In the genomic region with DNA sequence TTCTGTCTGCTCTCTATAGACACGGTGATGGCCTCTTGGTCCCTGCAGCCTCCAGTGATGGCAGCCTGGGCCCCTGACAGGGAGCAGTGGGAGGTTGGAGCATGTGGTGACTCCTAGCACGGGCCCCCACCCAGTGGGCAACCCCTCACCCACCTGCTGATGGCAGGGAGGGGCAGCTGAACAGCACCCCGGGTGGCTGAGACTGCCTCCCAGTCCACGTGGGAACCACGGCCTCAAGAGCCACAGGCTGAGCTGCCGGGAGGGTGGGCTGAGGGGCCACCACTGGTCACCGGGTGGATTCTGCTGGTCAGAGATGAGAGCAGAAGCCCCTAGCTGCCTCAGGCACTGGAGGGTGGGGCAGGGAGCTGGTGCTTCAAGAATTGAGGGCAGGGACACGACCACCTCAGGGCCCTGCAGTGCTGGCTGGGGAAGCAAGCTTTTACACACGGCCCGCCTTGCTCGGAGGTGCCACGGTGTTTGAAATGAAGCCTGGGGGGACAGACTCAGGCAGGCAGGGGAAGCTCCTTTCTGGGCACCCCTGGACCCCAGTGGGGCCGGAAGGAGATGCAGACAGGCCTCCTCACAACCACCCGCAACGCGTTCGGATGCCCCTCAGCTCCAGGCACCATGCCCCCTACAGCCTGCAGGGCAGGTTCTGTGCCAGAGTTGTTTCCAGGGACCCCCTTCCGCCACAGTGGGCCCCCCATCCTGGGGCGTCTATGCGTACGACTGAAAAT, we compare ENCODE assay signal across 14 cellular contexts. TPM values are rescaled to one million over a fixed set of nuclear protein-coding genes. Genes with fewer than 3 reads are reported as not detected.
DNase-seq lines count a peak whose midpoint lies in the region; ATAC-seq and TF ChIP-seq lines count a peak whose summit lies in the region.
"Had no signal": no experiment of that assay in that cellular context is flagged by ENCODE, and none has a peak within 500 bp of the region (broad histone marks: within the 10 kb centered on the region; RNA-seq: fewer than 3 reads in every experiment).

No MANE protein-coding gene starts in this region.

- H3K4me1 Mint-ChIP-seq in central memory CD8-positive, alpha-beta T cell = peaks cover 26% of the 10 kb centered on the region

- H3K4me3 ChIP-seq in GM12865 (ENCODE audit: low read depth, low read length) = no peak overlapping the region
- no peak overlapping the region for H3K4me3 ChIP-seq in osteoblast (ENCODE audit: insufficient read depth, low read length)
- H3K4me3 ChIP-seq: left lung, SJSA1 had no signal

- ATAC-seq in central memory CD8-positive, alpha-beta T cell (replicated peaks; ENCODE audit: extremely low read depth, poor library complexity, severe bottlenecking) = no peak
- no peak for ATAC-seq in GM18868 (IDR thresholded peaks at IDR 0.05; ENCODE audit: unreplicated experiment)
- ATAC-seq: left lung had no signal

- H3K9me3 ChIP-seq in osteoblast (ENCODE audit: low read depth, low read length) = no peaks in the 10 kb centered on the region
- H3K9me3 ChIP-seq: left lung, SJSA1 had no signal

- no peaks in the 10 kb centered on the region for H3K27me3 ChIP-seq in osteoblast (ENCODE audit: insufficient read depth, low read length)
- H3K27me3 ChIP-seq: left lung, SJSA1 had no signal

- H4K20me1 ChIP-seq in osteoblast (ENCODE audit: insufficient read depth, low read length) = peaks cover 26% of the 10 kb centered on the region

- no peaks in the 10 kb centered on the region for H3K27me3 Mint-ChIP-seq in central memory CD8-positive, alpha-beta T cell
- H3K27me3 Mint-ChIP-seq: naive thymus-derived CD8-positive, alpha-beta T cell had no signal

- H3K36me3 Mint-ChIP-seq in central memory CD8-positive, alpha-beta T cell (ENCODE audit: insufficient read depth) = peaks cover 38% of the 10 kb centered on the region

- no peak overlapping the region for H2AFZ ChIP-seq in osteoblast (ENCODE audit: low read length)

- H3K4me3 Mint-ChIP-seq in central memory CD8-positive, alpha-beta T cell = no peak overlapping the region

- H3K9me3 Mint-ChIP-seq in central memory CD8-positive, alpha-beta T cell = no peaks in the 10 kb centered on the region
- H3K9me3 Mint-ChIP-seq: naive thymus-derived CD8-positive, alpha-beta T cell had no signal

- peak; percentile 45 for DNase-seq in activated CD8-positive, alpha-beta memory T cell treated with anti-CD3 and anti-CD28 coated beads, Interleukin-2, amount 50 U/mL, for 48 hours
- DNase-seq in activated CD8-positive, alpha-beta memory T cell treated with anti-CD3 and anti-CD28 coated beads for 24 hours = no peak
- DNase-seq in GM12865 (ENCODE audit: low read depth) = peak; percentile 1
- DNase-seq in central memory CD8-positive, alpha-beta T cell (ENCODE audit: low spot score in 2 of 2) = peak; percentile 7 to 12
- peak; percentile 73 for DNase-seq in osteoblast (ENCODE audit: insufficient read length, low spot score, missing footprints)
- DNase-seq in SIG-M5 treated with dmso at 0.1 percent for 504 hours (lab: John Stamatoyannopoulos, UW; ENCODE audit: unreplicated experiment) = no peak
- no peak for DNase-seq in NCI-H524 treated with DMSO at 0.1 percent for 48 hours (lab: John Stamatoyannopoulos, UW)
- DNase-seq: ACHN; erythroblast; NK-92 treated with Interleukin-12 subunit alpha and Interleukin-12 subunit beta, amount 100 ng/mL, for 24 hours had no signal

- H3K4me1 ChIP-seq in osteoblast (ENCODE audit: insufficient read depth, low read length) = peaks cover 10% of the 10 kb centered on the region
- H3K4me1 ChIP-seq: SJSA1 had no signal

- H3K27ac ChIP-seq in osteoblast (ENCODE audit: low read depth, low read length) = no peak overlapping the region
- H3K27ac ChIP-seq: left lung, SJSA1 had no signal

- TF ChIP-seq CTCF in GM12865 (IDR thresholded peaks at IDR 0.05; ENCODE audit: insufficient read depth, low read depth, low read length, missing control alignments) = no peak
- no peak for TF ChIP-seq CTCF in osteoblast (IDR thresholded peaks at IDR 0.05; ENCODE audit: extremely low read depth, low read depth, low read length)

- H3K4me2 ChIP-seq in osteoblast (ENCODE audit: insufficient read depth, low read length) = no peak overlapping the region

- H3K79me2 ChIP-seq in osteoblast (ENCODE audit: insufficient read depth, low read length) = peaks cover 6% of the 10 kb centered on the region

- peak overlapping the region; percentile 51 for H3K27ac Mint-ChIP-seq in central memory CD8-positive, alpha-beta T cell (ENCODE audit: low read depth)

- peaks cover 18% of the 10 kb centered on the region for H3K36me3 ChIP-seq in osteoblast (ENCODE audit: insufficient read depth, low read length)
- H3K36me3 ChIP-seq: SJSA1 had no signal

RNA-seq across cellular contexts. Expression of a gene that starts 6.3 kb away (rescaled TPM):
- total RNA-seq in osteoblast = 8.7 and 9.7 TPM in 2 replicates

RNA-seq across cellular contexts. Expression of a gene that starts 6.3 kb away (rescaled TPM):
- total RNA-seq in osteoblast = 2.9 and 4.1 TPM in 2 replicates

RNA-seq across cellular contexts. Expression of a gene that starts 13.7 kb away (rescaled TPM):
- total RNA-seq in osteoblast = 53.3 and 56.8 TPM in 2 replicates

Comparison
In these comparisons a context has a peak if more than half of its experiments do, and no peak if none do; other contexts are left out.
1. DNase-seq: peak in activated CD8-positive, alpha-beta memory T cell treated with anti-CD3 and anti-CD28 coated beads, Interleukin-2, amount 50 U/mL, for 48 hours (single experiment), GM12865 (single experiment), central memory CD8-positive, alpha-beta T cell (2 of 2) and osteoblast (single experiment); none in activated CD8-positive, alpha-beta memory T cell treated with anti-CD3 and anti-CD28 coated beads for 24 hours (single experiment), SIG-M5 treated with dmso at 0.1 percent for 504 hours (single experiment) and NCI-H524 treated with DMSO at 0.1 percent for 48 hours (single experiment).